1 cellular context compared by ENCODE assay signal in the genomic region with DNA sequence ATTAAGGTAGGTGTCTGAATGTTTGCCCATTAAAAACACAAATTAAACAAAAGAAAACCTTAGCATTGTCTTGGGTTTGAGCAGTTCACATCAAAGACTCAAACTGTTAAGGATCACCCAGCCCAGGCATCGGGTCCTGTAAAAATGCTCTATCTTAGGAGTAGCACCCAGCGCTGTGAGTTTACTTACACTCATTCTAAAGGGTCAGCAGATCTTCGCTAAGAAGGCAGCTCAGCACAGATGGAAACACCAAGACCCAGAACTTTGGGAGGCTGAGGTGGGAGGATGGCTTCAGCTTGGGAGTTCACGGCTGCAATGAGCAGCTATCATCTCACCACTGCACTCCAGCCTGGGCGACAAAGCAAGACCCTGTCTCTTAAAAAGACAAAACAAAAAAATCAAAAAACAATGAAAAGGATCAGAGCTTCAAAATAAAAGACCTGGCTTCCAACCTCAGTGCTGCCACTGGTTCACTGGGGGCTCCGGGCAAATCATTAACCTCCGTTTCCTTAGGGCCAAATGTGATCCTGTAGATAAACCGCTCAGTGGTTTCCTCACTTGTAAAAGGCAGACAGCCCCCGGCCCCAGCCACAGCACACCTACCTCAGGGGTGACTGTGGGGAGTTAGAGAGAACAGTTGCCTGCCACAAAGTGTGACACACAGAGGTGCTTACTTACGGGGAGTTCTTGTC.
TF ChIP-seq lines count a peak whose summit lies in the region.

No MANE protein-coding gene starts in this region.

TF ChIP-seq in HepG2, 621 proteins besides CTCF, POLR2A, EP300 and RAD21 (continued from another document and continues in another):
- TF ChIP-seq RFXAP (CRISPR knock-in tag; IDR thresholded peaks at IDR 0.05; ENCODE audit: borderline replicate concordance) (0 out of 2 replicates have a peak, but pooled peaks have one; percentile 49), ATF1 (CRISPR knock-in tag; IDR thresholded peaks at IDR 0.05) (no peak), ZNF430 (CRISPR knock-in tag; IDR thresholded peaks at IDR 0.05) (peak; percentile 52; the same call in 1 of the 2 replicates), IKZF5 (CRISPR knock-in tag; IDR thresholded peaks at IDR 0.05) (peak; percentile 30; the same call in 1 of the 2 replicates), ZFY (CRISPR knock-in tag; IDR thresholded peaks at IDR 0.05) (no peak), PHF8 (CRISPR knock-in tag; IDR thresholded peaks at IDR 0.05) (no peak), HNF1B (CRISPR knock-in tag; IDR thresholded peaks at IDR 0.05) (peak; percentile 97), FOXK1 (CRISPR knock-in tag; IDR thresholded peaks at IDR 0.05; ENCODE audit: borderline replicate concordance, low read depth) (0 out of 2 replicates have a peak, but pooled peaks have one; percentile 14), FOSL2 (CRISPR knock-in tag; IDR thresholded peaks at IDR 0.05) (peak; percentile 40), SALL1 (CRISPR knock-in tag; IDR thresholded peaks at IDR 0.05) (no peak), ETV5 (CRISPR knock-in tag; IDR thresholded peaks at IDR 0.05; ENCODE audit: borderline replicate concordance) (no peak; the same call in 1 of the 2 replicates), SALL2 (CRISPR knock-in tag; IDR thresholded peaks at IDR 0.05) (0 out of 2 replicates have a peak, but pooled peaks have one; percentile 40), DNMT3B (CRISPR knock-in tag; conservative IDR thresholded peaks at IDR 0.05) (0 out of 2 replicates have a peak, but pooled peaks have one; percentile 19), ZNF770 (CRISPR knock-in tag; IDR thresholded peaks at IDR 0.05) (peak; percentile 66), CAMTA2 (CRISPR knock-in tag; IDR thresholded peaks at IDR 0.05; ENCODE audit: borderline replicate concordance) (0 out of 2 replicates have a peak, but pooled peaks have one; percentile 60), THYN1 (CRISPR knock-in tag; IDR thresholded peaks at IDR 0.05; ENCODE audit: borderline replicate concordance, low read depth) (peak; percentile 36; the same call in 1 of the 2 replicates), ZNF609 (CRISPR knock-in tag; IDR thresholded peaks at IDR 0.05; ENCODE audit: borderline replicate concordance) (no peak), ZNF839 (CRISPR knock-in tag; IDR thresholded peaks at IDR 0.05; ENCODE audit: borderline replicate concordance) (no peak), ZNF121 (CRISPR knock-in tag; IDR thresholded peaks at IDR 0.05) (peak; percentile 26; the same call in 1 of the 2 replicates), ZSCAN25 (CRISPR knock-in tag; IDR thresholded peaks at IDR 0.05) (peak; percentile 26; the same call in 1 of the 2 replicates), ETV6 (CRISPR knock-in tag; conservative IDR thresholded peaks at IDR 0.05) (no peak), ZNF687 (CRISPR knock-in tag; IDR thresholded peaks at IDR 0.05) (peak; percentile 48; the same call in 1 of the 2 replicates), ZNF678 (CRISPR knock-in tag; IDR thresholded peaks at IDR 0.05) (no peak)
- TF ChIP-seq, protein P1, sequence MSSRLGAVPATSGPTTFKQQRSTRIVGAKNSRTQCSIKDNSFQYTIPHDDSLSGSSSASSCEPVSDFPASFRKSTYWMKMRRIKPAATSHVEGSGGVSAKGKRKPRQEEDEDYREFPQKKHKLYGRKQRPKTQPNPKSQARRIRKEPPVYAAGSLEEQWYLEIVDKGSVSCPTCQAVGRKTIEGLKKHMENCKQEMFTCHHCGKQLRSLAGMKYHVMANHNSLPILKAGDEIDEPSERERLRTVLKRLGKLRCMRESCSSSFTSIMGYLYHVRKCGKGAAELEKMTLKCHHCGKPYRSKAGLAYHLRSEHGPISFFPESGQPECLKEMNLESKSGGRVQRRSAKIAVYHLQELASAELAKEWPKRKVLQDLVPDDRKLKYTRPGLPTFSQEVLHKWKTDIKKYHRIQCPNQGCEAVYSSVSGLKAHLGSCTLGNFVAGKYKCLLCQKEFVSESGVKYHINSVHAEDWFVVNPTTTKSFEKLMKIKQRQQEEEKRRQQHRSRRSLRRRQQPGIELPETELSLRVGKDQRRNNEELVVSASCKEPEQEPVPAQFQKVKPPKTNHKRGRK (CRISPR knock-in tag; IDR thresholded peaks at IDR 0.05): no peak
- TF ChIP-seq, protein P2, sequence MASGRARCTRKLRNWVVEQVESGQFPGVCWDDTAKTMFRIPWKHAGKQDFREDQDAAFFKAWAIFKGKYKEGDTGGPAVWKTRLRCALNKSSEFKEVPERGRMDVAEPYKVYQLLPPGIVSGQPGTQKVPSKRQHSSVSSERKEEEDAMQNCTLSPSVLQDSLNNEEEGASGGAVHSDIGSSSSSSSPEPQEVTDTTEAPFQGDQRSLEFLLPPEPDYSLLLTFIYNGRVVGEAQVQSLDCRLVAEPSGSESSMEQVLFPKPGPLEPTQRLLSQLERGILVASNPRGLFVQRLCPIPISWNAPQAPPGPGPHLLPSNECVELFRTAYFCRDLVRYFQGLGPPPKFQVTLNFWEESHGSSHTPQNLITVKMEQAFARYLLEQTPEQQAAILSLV (CRISPR knock-in tag; IDR thresholded peaks at IDR 0.05; ENCODE audit: borderline replicate concordance): 0 out of 2 replicates have a peak, but pooled peaks have one; percentile 24
- TF ChIP-seq, protein P3, sequence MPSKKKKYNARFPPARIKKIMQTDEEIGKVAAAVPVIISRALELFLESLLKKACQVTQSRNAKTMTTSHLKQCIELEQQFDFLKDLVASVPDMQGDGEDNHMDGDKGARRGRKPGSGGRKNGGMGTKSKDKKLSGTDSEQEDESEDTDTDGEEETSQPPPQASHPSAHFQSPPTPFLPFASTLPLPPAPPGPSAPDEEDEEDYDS (CRISPR knock-in tag; IDR thresholded peaks at IDR 0.05): no peak
- TF ChIP-seq, protein P4, sequence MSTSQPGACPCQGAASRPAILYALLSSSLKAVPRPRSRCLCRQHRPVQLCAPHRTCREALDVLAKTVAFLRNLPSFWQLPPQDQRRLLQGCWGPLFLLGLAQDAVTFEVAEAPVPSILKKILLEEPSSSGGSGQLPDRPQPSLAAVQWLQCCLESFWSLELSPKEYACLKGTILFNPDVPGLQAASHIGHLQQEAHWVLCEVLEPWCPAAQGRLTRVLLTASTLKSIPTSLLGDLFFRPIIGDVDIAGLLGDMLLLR (CRISPR knock-in tag; IDR thresholded peaks at IDR 0.05): 0 out of 2 replicates have a peak, but pooled peaks have one; percentile 10
- TF ChIP-seq, protein P5, sequence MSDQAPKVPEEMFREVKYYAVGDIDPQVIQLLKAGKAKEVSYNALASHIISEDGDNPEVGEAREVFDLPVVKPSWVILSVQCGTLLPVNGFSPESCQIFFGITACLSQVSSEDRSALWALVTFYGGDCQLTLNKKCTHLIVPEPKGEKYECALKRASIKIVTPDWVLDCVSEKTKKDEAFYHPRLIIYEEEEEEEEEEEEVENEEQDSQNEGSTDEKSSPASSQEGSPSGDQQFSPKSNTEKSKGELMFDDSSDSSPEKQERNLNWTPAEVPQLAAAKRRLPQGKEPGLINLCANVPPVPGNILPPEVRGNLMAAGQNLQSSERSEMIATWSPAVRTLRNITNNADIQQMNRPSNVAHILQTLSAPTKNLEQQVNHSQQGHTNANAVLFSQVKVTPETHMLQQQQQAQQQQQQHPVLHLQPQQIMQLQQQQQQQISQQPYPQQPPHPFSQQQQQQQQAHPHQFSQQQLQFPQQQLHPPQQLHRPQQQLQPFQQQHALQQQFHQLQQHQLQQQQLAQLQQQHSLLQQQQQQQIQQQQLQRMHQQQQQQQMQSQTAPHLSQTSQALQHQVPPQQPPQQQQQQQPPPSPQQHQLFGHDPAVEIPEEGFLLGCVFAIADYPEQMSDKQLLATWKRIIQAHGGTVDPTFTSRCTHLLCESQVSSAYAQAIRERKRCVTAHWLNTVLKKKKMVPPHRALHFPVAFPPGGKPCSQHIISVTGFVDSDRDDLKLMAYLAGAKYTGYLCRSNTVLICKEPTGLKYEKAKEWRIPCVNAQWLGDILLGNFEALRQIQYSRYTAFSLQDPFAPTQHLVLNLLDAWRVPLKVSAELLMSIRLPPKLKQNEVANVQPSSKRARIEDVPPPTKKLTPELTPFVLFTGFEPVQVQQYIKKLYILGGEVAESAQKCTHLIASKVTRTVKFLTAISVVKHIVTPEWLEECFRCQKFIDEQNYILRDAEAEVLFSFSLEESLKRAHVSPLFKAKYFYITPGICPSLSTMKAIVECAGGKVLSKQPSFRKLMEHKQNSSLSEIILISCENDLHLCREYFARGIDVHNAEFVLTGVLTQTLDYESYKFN (CRISPR knock-in tag; conservative IDR thresholded peaks at IDR 0.05): peak; percentile 72
